Comparison of ENCODE assay signal across 21 cellular contexts in the genomic region with DNA sequence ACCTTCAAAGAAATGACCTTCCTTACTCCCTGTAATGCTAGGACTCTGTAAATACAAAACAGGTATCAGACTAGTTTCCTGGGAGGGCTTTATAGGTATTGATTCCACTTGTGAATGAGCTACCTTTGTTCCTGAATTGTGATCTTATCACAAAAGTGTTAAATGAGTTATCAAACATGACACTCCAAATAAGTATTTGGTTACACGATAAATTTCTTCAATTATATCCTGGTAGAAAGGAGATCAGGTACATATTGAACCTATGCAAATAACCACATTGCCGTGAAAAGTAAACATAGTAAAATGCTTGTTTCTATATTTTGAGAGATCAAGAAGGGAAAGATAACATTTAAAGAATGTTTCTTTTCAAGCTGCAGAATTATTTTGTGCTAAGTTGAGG.
DNase-seq lines count a peak whose midpoint lies in the region; ATAC-seq, FAIRE-seq and TF ChIP-seq lines count a peak whose summit lies in the region.
"Had no signal": no experiment of that assay in that cellular context is flagged by ENCODE, and none has a peak within 500 bp of the region (broad histone marks: within the 10 kb centered on the region; RNA-seq: fewer than 3 reads in every experiment).

No MANE protein-coding gene starts in this region.

- FAIRE-seq in small intestine (lab: Jason Lieb, UNC), result no peak
- FAIRE-seq: A549, D721Med, HTR-8/SVneo had no signal

- H3K36me3 ChIP-seq in small intestine (ENCODE audit: control insufficient read depth in 2 of 2, insufficient read depth in 2 of 2, low read length in 2 of 2) (no peaks in the 10 kb centered on the region), left lung (no peaks in the 10 kb centered on the region), upper lobe of left lung (no peaks in the 10 kb centered on the region)

- no peaks in the 10 kb centered on the region for H3K4me1 ChIP-seq in small intestine (ENCODE audit: control insufficient read depth in 2 of 2, insufficient read depth in 1 of 2, low read depth in 1 of 2, low read length in 1 of 2)
- H3K4me1 ChIP-seq in left lung, result no peaks in the 10 kb centered on the region
- no peaks in the 10 kb centered on the region for H3K4me1 ChIP-seq in upper lobe of left lung
- H3K4me1 ChIP-seq: A549, Caco-2 had no signal

- intact Hi-C loops in left colon (cut with DNase I, micrococcal nuclease) (no loop called here), left lung (cut with DNase I) (no loop called here)

- no peak for TF ChIP-seq CTCF in LNCaP clone FGC (IDR thresholded peaks at IDR 0.05; ENCODE audit: control insufficient read depth, extremely low read depth, insufficient read depth)
- no peak for TF ChIP-seq CTCF in left lung (IDR thresholded peaks at IDR 0.05)
- TF ChIP-seq CTCF in upper lobe of left lung (IDR thresholded peaks at IDR 0.05), result no peak

- peaks cover 0 to 2% of the 10 kb centered on the region in 2 donors for H3K27me3 ChIP-seq in small intestine (ENCODE audit: control insufficient read depth in 2 of 2, insufficient read depth in 2 of 2, low read length in 2 of 2)
- H3K27me3 ChIP-seq in left lung, result no peaks in the 10 kb centered on the region
- no peaks in the 10 kb centered on the region for H3K27me3 ChIP-seq in upper lobe of left lung

- no peak for TF ChIP-seq EP300 in upper lobe of left lung (IDR thresholded peaks at IDR 0.05)

- WGBS in small intestine, 3 donors, result 15 to 52% (median 32%) methylated on average over 2 of the region's 2 CpGs
- WGBS in upper lobe of left lung, 2 donors, result 47 to 74% methylated on average over 2 of the region's 2 CpGs

- DNase-seq in HT-29 (ENCODE audit: low spot score) (peak; percentile 11), LNCaP clone FGC (ENCODE audit: low read depth) (peak; percentile 50), left colon (no peak), small intestine (peak; percentile 25), left lung (no peak), upper lobe of left lung (no peak), occipital lobe (lab: John Stamatoyannopoulos, UW) (no peak)
- DNase-seq: AML-193; Caco-2; CD4-positive, alpha-beta T cell; DMS79 treated with DMSO at 0.1 percent for 48 hours; GF-D8; GOT3; H7; HFFc6 had no signal

- no peak for TF ChIP-seq POLR2A in upper lobe of left lung (IDR thresholded peaks at IDR 0.05)

- H3K9me3 ChIP-seq in small intestine (ENCODE audit: control insufficient read depth, low read depth) (peaks cover 2% of the 10 kb centered on the region), left lung (peaks cover 0 to 19% of the 10 kb centered on the region in 2 donors), upper lobe of left lung (no peaks in the 10 kb centered on the region)
- H3K9me3 ChIP-seq: A549 had no signal

- H3K4me3 ChIP-seq in LNCaP clone FGC (ENCODE audit: low read depth, low read length) (no peak overlapping the region), small intestine (ENCODE audit: low read depth in 1 of 2, low read length in 2 of 2) (no peak overlapping the region), left lung (no peak overlapping the region), upper lobe of left lung (no peak overlapping the region)
- H3K4me3 ChIP-seq: A549 had no signal

- H3K27ac ChIP-seq in small intestine (ENCODE audit: low read depth in 1 of 2, low read length in 1 of 2), result no peak overlapping the region
- H3K27ac ChIP-seq in left lung, result no peak overlapping the region
- H3K27ac ChIP-seq in upper lobe of left lung, result no peak overlapping the region
- H3K27ac ChIP-seq: A549, C4-2B, HL-60 had no signal

- ATAC-seq in left colon (peak; percentile 34), left lung (no peak), upper lobe of left lung (ENCODE audit: low FRiP score in 2 of 2) (no peak)
- ATAC-seq: A549, HCT116 had no signal

Comparison
In these comparisons a context has a peak if more than half of its experiments do, and no peak if none do; other contexts are left out.
1. DNase-seq: peak in HT-29 (single experiment), LNCaP clone FGC (single experiment) and small intestine (single experiment); none in left colon (0 of 2), left lung (0 of 2), upper lobe of left lung (0 of 2) and occipital lobe (single experiment).